ENCODE assay signal across 12 cellular contexts in genomic region chr9:23322392-23322791, GRCh38.
DNase-seq lines count a peak whose midpoint lies in the region; ATAC-seq and TF ChIP-seq lines count a peak whose summit lies in the region.
"Had no signal": no experiment of that assay in that cellular context is flagged by ENCODE, and none has a peak within 500 bp of the region (broad histone marks: within the 10 kb centered on the region; RNA-seq: fewer than 3 reads in every experiment).

No MANE protein-coding gene starts in this region.

- CTCF ChIA-PET in HEK293T (lab: Yijun Ruan, JAX) = no interaction called here

- H3K27ac Mint-ChIP-seq in chondrocyte (ENCODE audit: unreplicated experiment) = no peak overlapping the region
- no peak overlapping the region for H3K27ac Mint-ChIP-seq in nephron progenitor cell
- H3K27ac Mint-ChIP-seq: activated CD4-positive, alpha-beta T cell treated with anti-CD3 and anti-CD28 coated beads for 36 hours; naive thymus-derived CD4-positive, alpha-beta T cell had no signal

- in situ Hi-C loops in G401 (cut with HindIII; ENCODE audit: low sequenced_read_pairs) = no loop called here

- no peaks in the 10 kb centered on the region for H3K27me3 Mint-ChIP-seq in chondrocyte (ENCODE audit: low read depth)
- no peaks in the 10 kb centered on the region for H3K27me3 Mint-ChIP-seq in nephron progenitor cell (ENCODE audit: low read depth, poor library complexity)
- H3K27me3 Mint-ChIP-seq: activated CD4-positive, alpha-beta T cell treated with anti-CD3 and anti-CD28 coated beads for 36 hours; naive thymus-derived CD4-positive, alpha-beta T cell had no signal

- H3K4me1 Mint-ChIP-seq in chondrocyte (ENCODE audit: low read depth) (no peaks in the 10 kb centered on the region), nephron progenitor cell (no peaks in the 10 kb centered on the region)
- H3K4me1 Mint-ChIP-seq: activated CD4-positive, alpha-beta T cell treated with anti-CD3 and anti-CD28 coated beads for 36 hours; naive thymus-derived CD4-positive, alpha-beta T cell had no signal

- H3K36me3 Mint-ChIP-seq in chondrocyte (ENCODE audit: low read depth) (no peaks in the 10 kb centered on the region), nephron progenitor cell (ENCODE audit: low read depth) (no peaks in the 10 kb centered on the region)
- H3K36me3 Mint-ChIP-seq: naive thymus-derived CD4-positive, alpha-beta T cell had no signal

- no peak overlapping the region for H3K4me3 Mint-ChIP-seq in chondrocyte (ENCODE audit: unreplicated experiment)
- H3K4me3 Mint-ChIP-seq in nephron progenitor cell = no peak overlapping the region
- H3K4me3 Mint-ChIP-seq: activated CD4-positive, alpha-beta T cell treated with anti-CD3 and anti-CD28 coated beads for 36 hours; naive thymus-derived CD4-positive, alpha-beta T cell had no signal

- POLR2A ChIA-PET in HEK293T (lab: Yijun Ruan, JAX) = no interaction called here

- TF ChIP-seq CTCF in chondrocyte (IDR thresholded peaks at IDR 0.05) = peak; percentile 69
- TF ChIP-seq CTCF in nephron progenitor cell (IDR thresholded peaks at IDR 0.05) = peak; percentile 24

- peak; percentile 7 for DNase-seq in HEK293T (ENCODE audit: extremely low spot score)
- peak; percentile 39 for DNase-seq in NCI-H69 (lab: John Stamatoyannopoulos, UW)
- no peak for DNase-seq in chondrocyte (ENCODE audit: low spot score)
- no peak for DNase-seq in nephron progenitor cell
- DNase-seq in glomerular visceral epithelial cell (ENCODE audit: extremely low spot score) = no peak
- no peak for DNase-seq in G401 (ENCODE audit: low spot score)
- DNase-seq: activated CD4-positive, alpha-beta T cell treated with anti-CD3 and anti-CD28 coated beads for 36 hours; COR-L47; naive thymus-derived CD4-positive, alpha-beta T cell had no signal

- ATAC-seq in GM18868 (IDR thresholded peaks at IDR 0.05; ENCODE audit: unreplicated experiment) = no peak
- ATAC-seq: activated CD4-positive, alpha-beta T cell treated with anti-CD3 and anti-CD28 coated beads for 36 hours; esophagus mucosa; GM12878; naive thymus-derived CD4-positive, alpha-beta T cell had no signal

- no peaks in the 10 kb centered on the region for H3K9me3 Mint-ChIP-seq in chondrocyte (ENCODE audit: low read depth)
- no peaks in the 10 kb centered on the region for H3K9me3 Mint-ChIP-seq in nephron progenitor cell

TF ChIP-seq in HEK293T, 16 proteins besides CTCF, POLR2A, EP300 and RAD21:
- TF ChIP-seq FOXK2 (IDR thresholded peaks at IDR 0.05) (no peak), FOXA1 (IDR thresholded peaks at IDR 0.05) (no peak), ELF4 (IDR thresholded peaks at IDR 0.05) (no peak), FOXM1 (IDR thresholded peaks at IDR 0.05; ENCODE audit: borderline replicate concordance) (no peak), SUZ12 (IDR thresholded peaks at IDR 0.05) (no peak), ZNF384 (IDR thresholded peaks at IDR 0.05) (no peak), SP1 (IDR thresholded peaks at IDR 0.05) (no peak)

Comparison
In these comparisons a context has a peak if more than half of its experiments do, and no peak if none do; other contexts are left out.
1. DNase-seq: peak in HEK293T (single experiment) and NCI-H69 (single experiment); none in chondrocyte (single experiment), nephron progenitor cell (single experiment), glomerular visceral epithelial cell (single experiment) and G401 (single experiment).